Comparison of ENCODE assay signal across 22 cellular contexts in genomic region chr14:104471114-104471513, GRCh38.
DNase-seq lines count a peak whose midpoint lies in the region; ATAC-seq, FAIRE-seq and TF ChIP-seq lines count a peak whose summit lies in the region.
"Had no signal": no experiment of that assay in that cellular context is flagged by ENCODE, and none has a peak within 500 bp of the region (broad histone marks: within the 10 kb centered on the region; RNA-seq: fewer than 3 reads in every experiment).

No MANE protein-coding gene starts in this region.

- no peak overlapping the region for H3K9ac ChIP-seq in H1 (replicated peaks in 1 of 4; ENCODE audit: extremely low read depth in 1 of 4, low read depth in 3 of 4, low read length in 3 of 4)
- H3K9ac ChIP-seq: BLaER1 treated with 17β-estradiol and CSF1 and Interleukin-3, amounts not matched to agents 10 nM and 100 nM had no signal

- H4K20me1 ChIP-seq in H1 (replicated peaks in 1 of 2; ENCODE audit: control insufficient read depth in 1 of 2, insufficient read depth in 2 of 2, low read length in 2 of 2), result peaks cover 0 to 8% of the 10 kb centered on the region in 2 experiments

- H3K27ac ChIP-seq in H1 (ENCODE audit: low read depth, low read length) (no peak overlapping the region), esophagus muscularis mucosa (replicated peaks in 1 of 4) (no peak overlapping the region)
- H3K27ac ChIP-seq: BLaER1 treated with 17β-estradiol and CSF1 and Interleukin-3, amounts not matched to agents 10 nM and 100 nM; C4-2B had no signal

- no peaks in the 10 kb centered on the region; a peak in 2 of 7 replicates for H3K4me1 ChIP-seq in H1 (replicated peaks in 1 of 4; ENCODE audit: control insufficient read depth in 3 of 4, insufficient read depth in 4 of 4, low read length in 3 of 4)
- no peaks in the 10 kb centered on the region for H3K4me1 ChIP-seq in esophagus muscularis mucosa
- H3K4me1 ChIP-seq: BLaER1 treated with 17β-estradiol and CSF1 and Interleukin-3, amounts not matched to agents 10 nM and 100 nM; Caco-2 had no signal

- no peak overlapping the region for H3K18ac ChIP-seq in H1 (ENCODE audit: extremely low read depth, low read length)

- H3K79me2 ChIP-seq in H1 (ENCODE audit: control insufficient read depth in 1 of 2, insufficient read depth in 2 of 2, low read length in 2 of 2), result no peaks in the 10 kb centered on the region

- H3K4me2 ChIP-seq in H1 (ENCODE audit: insufficient read depth in 1 of 2, low read depth in 2 of 2, low read length in 2 of 2), result no peak overlapping the region
- H3K4me2 ChIP-seq: BLaER1 treated with 17β-estradiol and CSF1 and Interleukin-3, amounts not matched to agents 10 nM and 100 nM had no signal

- no peak for TF ChIP-seq CTCF in H1 (IDR thresholded peaks at IDR 0.05; ENCODE audit: control extremely low read depth in 1 of 3, insufficient read depth in 1 of 3, low read depth in 1 of 3, low read length in 3 of 3)
- TF ChIP-seq CTCF in esophagus muscularis mucosa (IDR thresholded peaks at IDR 0.05), result no peak
- no peak for TF ChIP-seq CTCF in mesothelial cell of epicardium (IDR thresholded peaks at IDR 0.05; ENCODE audit: unreplicated experiment)

- no peak for TF ChIP-seq RAD21 in H1 (IDR thresholded peaks at IDR 0.05 in 1 of 2, conservative IDR thresholded peaks at IDR 0.05 in 1 of 2; ENCODE audit: low read depth in 2 of 2, low read length in 2 of 2)

- H2AFZ ChIP-seq in H1 (ENCODE audit: low read length), result no peak overlapping the region

- DNase-seq in H1 (ENCODE audit: low read depth in 1 of 2, low spot score in 2 of 2) (peak in 1 of 2 experiments; percentile 26), esophagus muscularis mucosa (ENCODE audit: extremely low spot score) (peak; percentile 34), mesothelial cell of epicardium (ENCODE audit: low spot score in 2 of 2, unreplicated experiment in 2 of 2) (no peak)
- DNase-seq in activated T-helper 1 cell treated with anti-CD3 and anti-CD28 coated beads, Interleukin-12 subunit alpha, Interleukin-12 subunit beta, Interleukin-2, Interleukin-4 antibody, amounts not matched to agents 30 ng/mL and 10 ng/mL and 1 ng/mL, durations not matched to agents 14 hours and 24 hours and 36 hours (ENCODE audit: low spot score), result no peak
- DNase-seq: 8988T; ACHN; AML-193; Caco-2; Calu3; CD4-positive, alpha-beta T cell; CD8-positive, alpha-beta T cell; DMS79 treated with DMSO at 0.1 percent for 48 hours; GF-D8 had no signal

- no peak overlapping the region for H3K4me3 Mint-ChIP-seq in stimulated activated memory B cell treated with anti-CD40 and anti-IgM and Interleukin-4, amounts not matched to agents 10 μg/mL and 1 μg/mL and 100 μg/mL, for 72 hours
- H3K4me3 Mint-ChIP-seq in activated T-helper 1 cell treated with anti-CD3 and anti-CD28 coated beads, Interleukin-12 subunit alpha, Interleukin-12 subunit beta, Interleukin-2, Interleukin-4 antibody, amounts not matched to agents 30 ng/mL and 10 ng/mL and 1 ng/mL, durations not matched to agents 14 hours and 24 hours and 36 hours, result no peak overlapping the region
- H3K4me3 Mint-ChIP-seq in mesothelial cell of epicardium, result no peak overlapping the region
- H3K4me3 Mint-ChIP-seq: B cell; CD4-positive, alpha-beta T cell; CD8-positive, alpha-beta T cell had no signal

- no peaks in the 10 kb centered on the region for H3K9me3 ChIP-seq in H1 (ENCODE audit: insufficient read depth in 2 of 2, low read depth in 1 of 2, low read length in 1 of 2)
- H3K9me3 ChIP-seq in esophagus muscularis mucosa, result no peaks in the 10 kb centered on the region
- H3K9me3 ChIP-seq: Caco-2 had no signal

- H2BK20ac ChIP-seq in H1 (ENCODE audit: low read length), result no peak overlapping the region

- no peak overlapping the region for H4K5ac ChIP-seq in H1 (ENCODE audit: insufficient read length, low read depth, low read length)

- H2BK120ac ChIP-seq in H1 (replicated peaks; ENCODE audit: low read depth, low read length), result no peak overlapping the region

- H2BK12ac ChIP-seq in H1 (ENCODE audit: low read depth, low read length), result 0 out of 2 replicates have a peak overlapping the region, but pooled peaks have one; percentile 35

- H2AK5ac ChIP-seq in H1 (ENCODE audit: low read depth, low read length), result no peak overlapping the region

- no peak for FAIRE-seq in H1 (lab: Jason Lieb, UNC)
- FAIRE-seq: A204.1, D721Med, G401.6, GM19239 had no signal

- CTCF ChIA-PET in H1 (lab: Charles Lee; ENCODE audit: partially characterized antibody), result no interaction called here

- 97% methylated on average over 8 of the region's 8 CpGs; no CpG with 5 or more reads in 1 of the 2 experiments for WGBS in H1 (ENCODE audit: extremely low coverage in 1 of 2, insufficient coverage in 1 of 2, insufficient read length in 1 of 2, insufficient replicate concordance in 2 of 2, low coverage in 1 of 2, low lambda C conversion rate in 2 of 2, missing lambda C conversion rate in 1 of 2), 2 experiments
- 97% methylated on average over 5 of the region's 8 CpGs for WGBS in esophagus muscularis mucosa

- H3K4me1 Mint-ChIP-seq in stimulated activated memory B cell treated with anti-CD40 and anti-IgM and Interleukin-4, amounts not matched to agents 10 μg/mL and 1 μg/mL and 100 μg/mL, for 72 hours, result no peaks in the 10 kb centered on the region
- H3K4me1 Mint-ChIP-seq in activated T-helper 1 cell treated with anti-CD3 and anti-CD28 coated beads, Interleukin-12 subunit alpha, Interleukin-12 subunit beta, Interleukin-2, Interleukin-4 antibody, amounts not matched to agents 30 ng/mL and 10 ng/mL and 1 ng/mL, durations not matched to agents 14 hours and 24 hours and 36 hours (ENCODE audit: low read depth), result no peaks in the 10 kb centered on the region
- no peaks in the 10 kb centered on the region for H3K4me1 Mint-ChIP-seq in mesothelial cell of epicardium
- H3K4me1 Mint-ChIP-seq: B cell had no signal

- no peaks in the 10 kb centered on the region; a peak in 1 of 7 replicates for H3K27me3 ChIP-seq in H1 (replicated peaks in 1 of 4; ENCODE audit: control insufficient read depth in 3 of 4, extremely low read depth in 1 of 4, insufficient read depth in 3 of 4, low read length in 3 of 4)
- peaks cover 0 to 58% (median 0%) of the 10 kb centered on the region in 4 donors for H3K27me3 ChIP-seq in esophagus muscularis mucosa
- H3K27me3 ChIP-seq: BLaER1 treated with 17β-estradiol and CSF1 and Interleukin-3, amounts not matched to agents 10 nM and 100 nM had no signal

- TF ChIP-seq POLR2A in H1 (IDR thresholded peaks at IDR 0.05; ENCODE audit: control extremely low read depth in 1 of 2, low read depth in 2 of 2, low read length in 2 of 2) (no peak), esophagus muscularis mucosa (IDR thresholded peaks at IDR 0.05; ENCODE audit: low read depth) (no peak)

- peaks cover 8% of the 10 kb centered on the region for H3K9me3 Mint-ChIP-seq in stimulated activated memory B cell treated with anti-CD40 and anti-IgM and Interleukin-4, amounts not matched to agents 10 μg/mL and 1 μg/mL and 100 μg/mL, for 72 hours
- no peaks in the 10 kb centered on the region for H3K9me3 Mint-ChIP-seq in activated T-helper 1 cell treated with anti-CD3 and anti-CD28 coated beads, Interleukin-12 subunit alpha, Interleukin-12 subunit beta, Interleukin-2, Interleukin-4 antibody, amounts not matched to agents 30 ng/mL and 10 ng/mL and 1 ng/mL, durations not matched to agents 14 hours and 24 hours and 36 hours
- H3K9me3 Mint-ChIP-seq in mesothelial cell of epicardium, result peaks cover 5% of the 10 kb centered on the region
- H3K9me3 Mint-ChIP-seq: CD4-positive, alpha-beta T cell; CD8-positive, alpha-beta T cell had no signal

- intact Hi-C loops in esophagus muscularis mucosa (cut with DNase I), result no loop called here
- intact Hi-C loops in activated T-helper 1 cell treated with anti-CD3 and anti-CD28 coated beads, Interleukin-12 subunit alpha, Interleukin-12 subunit beta, Interleukin-2, Interleukin-4 antibody, amounts not matched to agents 30 ng/mL and 10 ng/mL and 1 ng/mL, durations not matched to agents 14 hours and 24 hours and 36 hours (cut with micrococcal nuclease), result no loop called here

- no peak overlapping the region for H4K8ac ChIP-seq in H1 (ENCODE audit: extremely low read depth, insufficient read depth, low read length)

- H3K56ac ChIP-seq in H1 (replicated peaks; ENCODE audit: insufficient read length, low read depth, low read length), result no peak overlapping the region

- H3K27me3 Mint-ChIP-seq in stimulated activated memory B cell treated with anti-CD40 and anti-IgM and Interleukin-4, amounts not matched to agents 10 μg/mL and 1 μg/mL and 100 μg/mL, for 72 hours, result peaks cover 32% of the 10 kb centered on the region
- peaks cover 5% of the 10 kb centered on the region for H3K27me3 Mint-ChIP-seq in activated T-helper 1 cell treated with anti-CD3 and anti-CD28 coated beads, Interleukin-12 subunit alpha, Interleukin-12 subunit beta, Interleukin-2, Interleukin-4 antibody, amounts not matched to agents 30 ng/mL and 10 ng/mL and 1 ng/mL, durations not matched to agents 14 hours and 24 hours and 36 hours (ENCODE audit: insufficient read depth)
- H3K27me3 Mint-ChIP-seq in mesothelial cell of epicardium (ENCODE audit: low read depth), result peaks cover 47% of the 10 kb centered on the region

- no peak overlapping the region for H3K27ac Mint-ChIP-seq in stimulated activated memory B cell treated with anti-CD40 and anti-IgM and Interleukin-4, amounts not matched to agents 10 μg/mL and 1 μg/mL and 100 μg/mL, for 72 hours
- H3K27ac Mint-ChIP-seq in activated T-helper 1 cell treated with anti-CD3 and anti-CD28 coated beads, Interleukin-12 subunit alpha, Interleukin-12 subunit beta, Interleukin-2, Interleukin-4 antibody, amounts not matched to agents 30 ng/mL and 10 ng/mL and 1 ng/mL, durations not matched to agents 14 hours and 24 hours and 36 hours, result no peak overlapping the region
- H3K27ac Mint-ChIP-seq in mesothelial cell of epicardium, result no peak overlapping the region
- H3K27ac Mint-ChIP-seq: B cell; CD4-positive, alpha-beta T cell; CD8-positive, alpha-beta T cell had no signal

- peaks cover 9% of the 10 kb centered on the region; the same call in 1 of the 2 replicates for H3K23me2 ChIP-seq in H1 (ENCODE audit: low read depth, low read length)

- H3K36me3 Mint-ChIP-seq in stimulated activated memory B cell treated with anti-CD40 and anti-IgM and Interleukin-4, amounts not matched to agents 10 μg/mL and 1 μg/mL and 100 μg/mL, for 72 hours, result no peaks in the 10 kb centered on the region
- H3K36me3 Mint-ChIP-seq in activated T-helper 1 cell treated with anti-CD3 and anti-CD28 coated beads, Interleukin-12 subunit alpha, Interleukin-12 subunit beta, Interleukin-2, Interleukin-4 antibody, amounts not matched to agents 30 ng/mL and 10 ng/mL and 1 ng/mL, durations not matched to agents 14 hours and 24 hours and 36 hours (ENCODE audit: low read depth), result no peaks in the 10 kb centered on the region
- H3K36me3 Mint-ChIP-seq in mesothelial cell of epicardium, result no peaks in the 10 kb centered on the region
- H3K36me3 Mint-ChIP-seq: CD8-positive, alpha-beta T cell had no signal

- no peak overlapping the region for H3K4ac ChIP-seq in H1 (replicated peaks; ENCODE audit: insufficient read length, low read depth, low read length)

- TF ChIP-seq EP300 in H1 (IDR thresholded peaks at IDR 0.05; ENCODE audit: borderline replicate concordance in 1 of 2, low read depth in 2 of 2, low read length in 2 of 2), result no peak
- TF ChIP-seq EP300 in esophagus muscularis mucosa (IDR thresholded peaks at IDR 0.05), result no peak

- no peaks in the 10 kb centered on the region for H3K79me1 ChIP-seq in H1 (ENCODE audit: low read depth, low read length)

- no peak overlapping the region for H2BK5ac ChIP-seq in H1 (ENCODE audit: low read depth, low read length)

- H4K91ac ChIP-seq in H1 (replicated peaks; ENCODE audit: insufficient read length, low read length), result no peak overlapping the region

- H3K23ac ChIP-seq in H1 (ENCODE audit: insufficient read length), result no peak overlapping the region

- ATAC-seq in stimulated activated memory B cell treated with anti-CD40 and anti-IgM and Interleukin-4, amounts not matched to agents 10 μg/mL and 1 μg/mL and 100 μg/mL, for 72 hours, result peak; percentile 19
- no peak for ATAC-seq in HG03469 (IDR thresholded peaks at IDR 0.05; ENCODE audit: unreplicated experiment)
- ATAC-seq: CD8-positive, alpha-beta T cell had no signal

- H3K14ac ChIP-seq in H1 (ENCODE audit: insufficient read length), result no peak overlapping the region

- POLR2A ChIA-PET in H1 (lab: Charles Lee; ENCODE audit: partially characterized antibody), result no interaction called here

- no peak overlapping the region for H3K4me3 ChIP-seq in H1 (ENCODE audit: extremely low read depth in 1 of 4, insufficient read depth in 2 of 4, low read depth in 3 of 4, low read length in 4 of 4)
- H3K4me3 ChIP-seq in esophagus muscularis mucosa, result no peak overlapping the region
- H3K4me3 ChIP-seq: BLaER1 treated with 17β-estradiol and CSF1 and Interleukin-3, amounts not matched to agents 10 nM and 100 nM had no signal

- H2BK15ac ChIP-seq in H1 (ENCODE audit: low read length), result no peak overlapping the region

- no peaks in the 10 kb centered on the region for H3K36me3 ChIP-seq in H1 (ENCODE audit: control insufficient read depth in 2 of 4, insufficient read depth in 4 of 4, low read length in 3 of 4)
- no peaks in the 10 kb centered on the region for H3K36me3 ChIP-seq in esophagus muscularis mucosa
- H3K36me3 ChIP-seq: BLaER1 treated with 17β-estradiol and CSF1 and Interleukin-3, amounts not matched to agents 10 nM and 100 nM had no signal
